Comparison of ENCODE assay signal across 25 cellular contexts in the genomic region with DNA sequence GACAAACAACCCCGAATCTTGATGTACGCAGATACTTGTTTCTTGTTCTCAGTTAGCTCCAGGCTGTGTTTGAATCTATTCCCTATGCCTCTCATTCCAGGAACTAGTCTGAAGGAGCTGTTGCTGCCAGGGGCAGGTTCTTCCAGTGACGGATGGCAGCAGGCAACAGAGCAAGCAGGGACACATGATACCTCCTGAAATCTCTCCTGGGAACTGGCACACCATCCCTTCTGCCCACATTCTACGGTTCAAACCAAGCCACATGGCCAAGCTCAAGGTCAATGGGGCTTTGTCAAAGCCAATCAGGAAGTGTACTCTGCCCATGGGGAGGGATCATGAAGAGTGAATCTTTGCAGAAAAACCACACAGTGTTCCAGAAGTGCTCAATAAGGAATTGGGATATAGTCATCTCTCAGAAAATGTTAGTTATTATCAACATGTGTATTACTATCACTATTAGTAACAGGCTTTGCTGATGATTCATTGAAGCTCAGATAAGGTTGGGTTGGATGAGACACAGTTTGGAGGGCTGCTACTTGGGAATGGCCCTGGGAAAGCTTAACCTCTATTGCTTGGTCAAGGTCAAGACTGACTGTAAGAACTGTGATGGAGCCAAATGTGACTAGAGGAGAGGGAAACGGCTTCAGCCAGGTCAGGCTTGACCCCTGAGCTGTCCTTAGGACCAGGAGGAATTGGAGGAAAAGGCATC.
"Had no signal": no experiment of that assay in that cellular context is flagged by ENCODE, and none has a peak within 500 bp of the region (broad histone marks: within the 10 kb centered on the region; RNA-seq: fewer than 3 reads in every experiment).

No MANE protein-coding gene starts in this region.

- H3K27ac ChIP-seq: adrenal gland, colonic mucosa, dorsolateral prefrontal cortex, esophagus muscularis mucosa, hepatocyte, ovary, spleen, tibial artery, VCaP had no signal

- ATAC-seq: activated CD8-positive, alpha-beta memory T cell treated with anti-CD3 and anti-CD28 coated beads, Interleukin-2, amount 10 ng/mL, durations not matched to agents 7 days and 5 days; activated CD8-positive, alpha-beta T cell treated with anti-CD3 and anti-CD28 coated beads for 36 hours; left ventricle myocardium superior; natural killer cell; T-cell had no signal

- H3K4me3 ChIP-seq: adrenal gland, colonic mucosa, dorsolateral prefrontal cortex, esophagus muscularis mucosa, hepatocyte, ovary, spleen, tibial artery had no signal

- H3K4me1 ChIP-seq: adrenal gland, colonic mucosa, esophagus muscularis mucosa, spleen had no signal

- DNase-seq: activated CD4-positive, alpha-beta T cell treated with anti-CD3 and anti-CD28 coated beads, Interleukin-2, amount 10 ng/mL, durations not matched to agents 7 days and 5 days; activated CD4-positive, CD25-positive, alpha-beta regulatory T cell treated with anti-CD3 and anti-CD28 coated beads, Interleukin-2, amount 50 U/mL, for 72 hours; activated CD8-positive, alpha-beta memory T cell treated with anti-CD3 and anti-CD28 coated beads, Interleukin-2, amount 10 ng/mL, durations not matched to agents 7 days and 5 days; activated CD8-positive, alpha-beta T cell treated with anti-CD3 and anti-CD28 coated beads for 36 hours; activated gamma-delta T cell treated with Interleukin-2 at 50 U/mL for 16 hours; activated T-cell treated with anti-CD3 and anti-CD28 coated beads for 4 hours; adrenal gland; colonic mucosa; dorsolateral prefrontal cortex; glutamatergic neuron; immature natural killer cell; kidney glomerular epithelial cell; left ventricle myocardium superior; mammary epithelial cell; natural killer cell; ovary; spleen; stimulated activated CD4-positive, alpha-beta T cell treated with anti-CD3 and anti-CD28 coated beads, Interleukin-4, amount 100 ng/mL, for 1 hour; stimulated activated naive CD4-positive, alpha-beta T cell treated with Interleukin-2 at 50 U/mL for 16 hours; substantia nigra; T-cell; tibial artery had no signal

- H3K36me3 ChIP-seq: adrenal gland, colonic mucosa, esophagus muscularis mucosa, ovary, spleen, tibial artery had no signal

- H3K9me3 ChIP-seq: adrenal gland, colonic mucosa, esophagus muscularis mucosa, ovary, tibial artery had no signal

- H3K27me3 ChIP-seq: adrenal gland, colonic mucosa, dorsolateral prefrontal cortex, hepatocyte, ovary, tibial artery had no signal
